ENCODE assay signal across 8 cellular contexts in genomic region chr12:96906849-96907664, GRCh38. TPM values are rescaled to one million over a fixed set of nuclear protein-coding genes. Genes with fewer than 3 reads are reported as not detected.
A peak's percentile ranks its signal among the peaks of the same experiment; 100 is the strongest.
DNase-seq lines count a peak whose midpoint lies in the region; ATAC-seq and TF ChIP-seq lines count a peak whose summit lies in the region.

TSS of gene NEDD1 (plus strand) at chr12:96907257. CDS start at chr12:96909760, 2,503 bp downstream.

- H3K4me3 Mint-ChIP-seq in activated T-cell treated with anti-CD3 and anti-CD28 coated beads, Interleukin-2, amount 50 U/mL, for 4 hours = peak within 1 kb of the TSS; percentile 95

- H3K27ac ChIP-seq in HUES48 (ENCODE audit: low read depth, low read length) = peak within 1 kb of the TSS; percentile 88
- peak within 1 kb of the TSS; percentile 7; the same call in 1 of the 2 replicates for H3K27ac ChIP-seq in PC-9
- peak within 1 kb of the TSS; percentile 70 for H3K27ac ChIP-seq in muscle layer of colon (ENCODE audit: low read depth, low read length)

- H3K9me3 Mint-ChIP-seq in activated T-cell treated with anti-CD3 and anti-CD28 coated beads, Interleukin-2, amount 50 U/mL, for 4 hours = no peaks in the 10 kb centered on the region

- H3K9me2 ChIP-seq in PC-9 (ENCODE audit: insufficient read depth) = no peaks in the 10 kb centered on the region

- no peak for TF ChIP-seq CTCF in PC-9 (conservative IDR thresholded peaks at IDR 0.05)

- H3K4me3 ChIP-seq in HUES48 (ENCODE audit: low read depth, low read length) (peak within 1 kb of the TSS; percentile 98), PC-9 (peak within 1 kb of the TSS; percentile 91), muscle layer of colon (ENCODE audit: low read depth in 1 of 2, low read length in 2 of 2) (peak within 1 kb of the TSS; percentile 54 to 72)

- H3K9ac ChIP-seq in HUES48 (ENCODE audit: low read depth, low read length) = peak within 1 kb of the TSS; percentile 92
- peak within 1 kb of the TSS; percentile 43 for H3K9ac ChIP-seq in muscle layer of colon (ENCODE audit: low read length)

- peak; percentile 50 for DNase-seq in DMS114 treated with DMSO at 0.1 percent for 48 hours (lab: John Stamatoyannopoulos, UW; ENCODE audit: unreplicated experiment)
- DNase-seq in PC-9 = peak; percentile 60 to 83
- DNase-seq in activated T-cell treated with anti-CD3 and anti-CD28 coated beads, Interleukin-2, amount 50 U/mL, for 4 hours = peak; percentile 74
- peak; percentile 59 to 69 for DNase-seq in stimulated activated CD8-positive, alpha-beta memory T cell treated with anti-CD3 and anti-CD28 coated beads, Interleukin-7, amount 100 ng/mL, for 1 hour (ENCODE audit: low read depth in 2 of 2)

- no peaks in the 10 kb centered on the region for H3F3A ChIP-seq in PC-9 (ENCODE audit: insufficient read depth, low read depth)

- no peaks in the 10 kb centered on the region for H3K9me3 ChIP-seq in HUES48 (ENCODE audit: control insufficient read depth, insufficient read depth, low read length)
- H3K9me3 ChIP-seq in PC-9 (ENCODE audit: insufficient read depth, low read depth) = no peaks in the 10 kb centered on the region
- no peaks in the 10 kb centered on the region for H3K9me3 ChIP-seq in muscle layer of colon (ENCODE audit: low read length)

- intact Hi-C loops in PC-9 (cut with micrococcal nuclease; ENCODE audit: unreplicated experiment) = loop anchor here (5.0 to 10.0 kb wide), 2 partner anchors 45 to 212 kb away; no protein-coding TSS in a partner anchor

- H3K36me3 Mint-ChIP-seq in activated T-cell treated with anti-CD3 and anti-CD28 coated beads, Interleukin-2, amount 50 U/mL, for 4 hours (ENCODE audit: insufficient read depth) = peaks cover 6% of the 10 kb centered on the region

- no peaks in the 10 kb centered on the region for H3K27me3 Mint-ChIP-seq in activated T-cell treated with anti-CD3 and anti-CD28 coated beads, Interleukin-2, amount 50 U/mL, for 4 hours (ENCODE audit: low read depth)

- H4K20me1 ChIP-seq in PC-9 (ENCODE audit: insufficient read depth) = no peaks in the 10 kb centered on the region

- no peaks in the 10 kb centered on the region for H3K27me3 ChIP-seq in HUES48 (ENCODE audit: control insufficient read depth, insufficient read depth, low read length)
- H3K27me3 ChIP-seq in PC-9 (ENCODE audit: insufficient read depth, low read depth) = no peaks in the 10 kb centered on the region
- H3K27me3 ChIP-seq in muscle layer of colon (ENCODE audit: control insufficient read depth in 1 of 2, insufficient read depth in 2 of 2, low read length in 2 of 2) = no peaks in the 10 kb centered on the region

- POLR2A ChIA-PET in PC-9 (lab: Charles Lee; ENCODE audit: unreplicated experiment) = interaction anchor here (0.6 kb wide), 2 partner anchors 60 to 187 kb away, joined by 3 to 5 read pairs; no protein-coding TSS in a partner anchor

- ATAC-seq in GM21447 (IDR thresholded peaks at IDR 0.05; ENCODE audit: unreplicated experiment) = peak; percentile 89
- peak; percentile 89 to 90 for ATAC-seq in activated T-cell treated with anti-CD3 and anti-CD28 coated beads, Interleukin-2, amount 50 U/mL, for 4 hours
- ATAC-seq in esophagus mucosa = peak; percentile 91

- H3K79me2 ChIP-seq in PC-9 (ENCODE audit: low read depth) = peaks cover 20% of the 10 kb centered on the region; the same call in 1 of the 2 replicates

- peaks cover 42% of the 10 kb centered on the region for H3K4me1 Mint-ChIP-seq in activated T-cell treated with anti-CD3 and anti-CD28 coated beads, Interleukin-2, amount 50 U/mL, for 4 hours (ENCODE audit: low read depth)

- BruUV-seq in PC-9 (replicated peaks; lab: Mats Ljungman, UMichigan) = no TSS peak

- H3K36me3 ChIP-seq in HUES48 (ENCODE audit: control insufficient read depth, insufficient read depth, low read length) (no peaks in the 10 kb centered on the region), PC-9 (ENCODE audit: low read depth) (no peaks in the 10 kb centered on the region), muscle layer of colon (ENCODE audit: insufficient read depth, low read length) (no peaks in the 10 kb centered on the region)

- peak within 1 kb of the TSS; percentile 91 for H3K4me2 ChIP-seq in PC-9

- H2AFZ ChIP-seq in PC-9 = peak within 1 kb of the TSS; percentile 99

- H3K4me1 ChIP-seq in HUES48 (ENCODE audit: control insufficient read depth, insufficient read depth, low read length) (peaks cover 15% of the 10 kb centered on the region), PC-9 (replicated peaks; ENCODE audit: insufficient read depth) (peaks cover 12% of the 10 kb centered on the region), muscle layer of colon (ENCODE audit: insufficient read depth, low read length) (peaks cover 11% of the 10 kb centered on the region)

- CTCF ChIA-PET in PC-9 (lab: Charles Lee) = no interaction called here

RNA-seq across cellular contexts. Expression of gene NEDD1, which starts in this region (rescaled TPM):
- 24.8 and 36.3 TPM in 2 replicates for total RNA-seq in PC-9 (2021)
- 10 to 100 TPM; 25.0 to 27.1 (median 25.2) TPM for total RNA-seq in activated T-cell treated with anti-CD3 and anti-CD28 coated beads, Interleukin-2, amount 50 U/mL, for 4 hours
- 11.2 TPM for total RNA-seq in esophagus mucosa

Comparison
In these comparisons a context has a peak if more than half of its experiments do, and no peak if none do; other contexts are left out.
1. Peak in every context shown above with its lines: DNase-seq, ATAC-seq, H3K4me3 ChIP-seq and H3K27ac ChIP-seq.
2. H3K27ac ChIP-seq: peak in every context shown above with its lines; median percentile 88 in HUES48; 70 in muscle layer of colon; 7 in PC-9.